1 cellular context compared by ENCODE assay signal in the genomic region with DNA sequence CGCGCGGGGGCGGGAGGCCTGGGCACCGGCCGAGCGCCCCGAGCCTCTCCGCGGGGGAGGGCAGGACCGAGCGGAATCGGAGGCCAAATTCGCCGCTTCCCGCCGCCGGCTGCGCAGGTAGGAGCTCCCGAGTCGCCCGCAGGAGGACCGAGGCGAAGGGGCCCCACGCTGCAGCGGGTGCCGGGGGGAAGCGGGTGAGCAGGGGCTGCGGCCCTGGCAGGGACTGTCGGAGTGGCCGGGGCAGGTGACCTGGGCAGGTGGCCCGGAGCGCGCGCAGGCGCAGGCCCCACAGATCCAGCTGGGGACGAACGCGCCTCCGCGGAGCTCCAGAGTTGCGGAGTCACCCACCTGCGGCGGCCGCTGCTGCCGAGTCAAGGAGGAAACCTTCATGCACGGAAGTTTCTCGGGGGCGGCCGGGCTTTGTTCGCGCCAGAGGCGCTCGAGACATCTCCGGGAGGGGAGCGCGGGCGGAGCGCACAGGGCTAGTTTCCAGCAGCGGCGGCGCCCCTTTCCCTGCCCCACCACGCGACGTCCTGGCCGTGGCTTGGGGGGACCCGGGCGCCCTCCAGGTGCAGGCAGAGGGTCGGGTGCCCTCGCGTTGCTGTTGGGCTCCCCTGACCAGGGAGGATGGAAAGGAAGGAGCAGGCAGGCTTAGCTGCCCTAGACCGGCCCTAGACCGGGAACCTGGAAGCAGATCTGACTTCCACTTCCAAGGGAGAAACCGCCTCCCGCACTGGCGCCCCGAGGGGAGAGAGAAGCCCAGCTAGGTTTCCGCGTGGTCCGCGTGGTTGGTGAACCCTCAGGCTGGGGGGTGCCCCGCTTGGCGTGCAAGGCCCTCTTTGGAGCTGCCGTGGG.
A peak's percentile ranks its signal among the peaks of the same experiment; 100 is the strongest.
TF ChIP-seq lines count a peak whose summit lies in the region.

No MANE protein-coding gene starts in this region.

TF ChIP-seq in HepG2, 621 proteins besides CTCF, POLR2A, EP300 and RAD21 (continued from another document and continues in another):
- TF ChIP-seq, protein P1, sequence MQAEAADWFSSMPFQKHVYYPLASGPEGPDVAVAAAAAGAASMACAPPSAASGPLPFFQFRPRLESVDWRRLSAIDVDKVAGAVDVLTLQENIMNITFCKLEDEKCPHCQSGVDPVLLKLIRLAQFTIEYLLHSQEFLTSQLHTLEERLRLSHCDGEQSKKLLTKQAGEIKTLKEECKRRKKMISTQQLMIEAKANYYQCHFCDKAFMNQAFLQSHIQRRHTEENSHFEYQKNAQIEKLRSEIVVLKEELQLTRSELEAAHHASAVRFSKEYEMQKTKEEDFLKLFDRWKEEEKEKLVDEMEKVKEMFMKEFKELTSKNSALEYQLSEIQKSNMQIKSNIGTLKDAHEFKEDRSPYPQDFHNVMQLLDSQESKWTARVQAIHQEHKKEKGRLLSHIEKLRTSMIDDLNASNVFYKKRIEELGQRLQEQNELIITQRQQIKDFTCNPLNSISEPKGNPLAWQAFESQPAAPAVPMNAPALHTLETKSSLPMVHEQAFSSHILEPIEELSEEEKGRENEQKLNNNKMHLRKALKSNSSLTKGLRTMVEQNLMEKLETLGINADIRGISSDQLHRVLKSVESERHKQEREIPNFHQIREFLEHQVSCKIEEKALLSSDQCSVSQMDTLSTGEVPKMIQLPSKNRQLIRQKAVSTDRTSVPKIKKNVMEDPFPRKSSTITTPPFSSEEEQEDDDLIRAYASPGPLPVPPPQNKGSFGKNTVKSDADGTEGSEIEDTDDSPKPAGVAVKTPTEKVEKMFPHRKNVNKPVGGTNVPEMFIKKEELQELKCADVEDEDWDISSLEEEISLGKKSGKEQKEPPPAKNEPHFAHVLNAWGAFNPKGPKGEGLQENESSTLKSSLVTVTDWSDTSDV (CRISPR knock-in tag; IDR thresholded peaks at IDR 0.05) = 0 out of 2 replicates have a peak, but pooled peaks have one; percentile 74
- TF ChIP-seq, protein P2, sequence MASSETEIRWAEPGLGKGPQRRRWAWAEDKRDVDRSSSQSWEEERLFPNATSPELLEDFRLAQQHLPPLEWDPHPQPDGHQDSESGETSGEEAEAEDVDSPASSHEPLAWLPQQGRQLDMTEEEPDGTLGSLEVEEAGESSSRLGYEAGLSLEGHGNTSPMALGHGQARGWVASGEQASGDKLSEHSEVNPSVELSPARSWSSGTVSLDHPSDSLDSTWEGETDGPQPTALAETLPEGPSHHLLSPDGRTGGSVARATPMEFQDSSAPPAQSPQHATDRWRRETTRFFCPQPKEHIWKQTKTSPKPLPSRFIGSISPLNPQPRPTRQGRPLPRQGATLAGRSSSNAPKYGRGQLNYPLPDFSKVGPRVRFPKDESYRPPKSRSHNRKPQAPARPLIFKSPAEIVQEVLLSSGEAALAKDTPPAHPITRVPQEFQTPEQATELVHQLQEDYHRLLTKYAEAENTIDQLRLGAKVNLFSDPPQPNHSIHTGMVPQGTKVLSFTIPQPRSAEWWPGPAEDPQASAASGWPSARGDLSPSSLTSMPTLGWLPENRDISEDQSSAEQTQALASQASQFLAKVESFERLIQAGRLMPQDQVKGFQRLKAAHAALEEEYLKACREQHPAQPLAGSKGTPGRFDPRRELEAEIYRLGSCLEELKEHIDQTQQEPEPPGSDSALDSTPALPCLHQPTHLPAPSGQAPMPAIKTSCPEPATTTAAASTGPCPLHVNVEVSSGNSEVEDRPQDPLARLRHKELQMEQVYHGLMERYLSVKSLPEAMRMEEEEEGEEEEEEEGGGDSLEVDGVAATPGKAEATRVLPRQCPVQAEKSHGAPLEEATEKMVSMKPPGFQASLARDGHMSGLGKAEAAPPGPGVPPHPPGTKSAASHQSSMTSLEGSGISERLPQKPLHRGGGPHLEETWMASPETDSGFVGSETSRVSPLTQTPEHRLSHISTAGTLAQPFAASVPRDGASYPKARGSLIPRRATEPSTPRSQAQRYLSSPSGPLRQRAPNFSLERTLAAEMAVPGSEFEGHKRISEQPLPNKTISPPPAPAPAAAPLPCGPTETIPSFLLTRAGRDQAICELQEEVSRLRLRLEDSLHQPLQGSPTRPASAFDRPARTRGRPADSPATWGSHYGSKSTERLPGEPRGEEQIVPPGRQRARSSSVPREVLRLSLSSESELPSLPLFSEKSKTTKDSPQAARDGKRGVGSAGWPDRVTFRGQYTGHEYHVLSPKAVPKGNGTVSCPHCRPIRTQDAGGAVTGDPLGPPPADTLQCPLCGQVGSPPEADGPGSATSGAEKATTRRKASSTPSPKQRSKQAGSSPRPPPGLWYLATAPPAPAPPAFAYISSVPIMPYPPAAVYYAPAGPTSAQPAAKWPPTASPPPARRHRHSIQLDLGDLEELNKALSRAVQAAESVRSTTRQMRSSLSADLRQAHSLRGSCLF (CRISPR knock-in tag; IDR thresholded peaks at IDR 0.05; ENCODE audit: borderline replicate concordance) = no peak
- TF ChIP-seq ZNF431 (CRISPR knock-in tag; IDR thresholded peaks at IDR 0.05; ENCODE audit: borderline replicate concordance, low read depth) (peak; percentile 68; the same call in 1 of the 2 replicates), CC2D1A (CRISPR knock-in tag; IDR thresholded peaks at IDR 0.05) (no peak), ZNF652 (CRISPR knock-in tag; IDR thresholded peaks at IDR 0.05; ENCODE audit: borderline replicate concordance, low read depth) (no peak), MXD4 (CRISPR knock-in tag; IDR thresholded peaks at IDR 0.05) (no peak), ZNF256 (CRISPR knock-in tag; conservative IDR thresholded peaks at IDR 0.05) (no peak), FOXM1 (CRISPR knock-in tag; IDR thresholded peaks at IDR 0.05) (0 out of 2 replicates have a peak, but pooled peaks have one; percentile 11), ZNF44 (CRISPR knock-in tag; IDR thresholded peaks at IDR 0.05) (peak; percentile 64; the same call in 1 of the 2 replicates), RBAK (CRISPR knock-in tag; IDR thresholded peaks at IDR 0.05) (no peak), RFXAP (CRISPR knock-in tag; IDR thresholded peaks at IDR 0.05; ENCODE audit: borderline replicate concordance) (no peak), ZNF782 (CRISPR knock-in tag; IDR thresholded peaks at IDR 0.05; ENCODE audit: borderline replicate concordance) (no peak), TAF1 (CRISPR knock-in tag; IDR thresholded peaks at IDR 0.05) (peak; percentile 45), ZNF841 (CRISPR knock-in tag; IDR thresholded peaks at IDR 0.05; ENCODE audit: borderline replicate concordance) (no peak), DMAP1 (CRISPR knock-in tag; IDR thresholded peaks at IDR 0.05) (no peak; the same call in 1 of the 2 replicates), HDAC1 (CRISPR knock-in tag; IDR thresholded peaks at IDR 0.05) (0 out of 2 replicates have a peak, but pooled peaks have one; percentile 29), IKZF1 (IDR thresholded peaks at IDR 0.05) (no peak), ZNF367 (CRISPR knock-in tag; IDR thresholded peaks at IDR 0.05; ENCODE audit: borderline replicate concordance) (peak; percentile 39; the same call in 1 of the 2 replicates), PAWR (CRISPR knock-in tag; IDR thresholded peaks at IDR 0.05; ENCODE audit: borderline replicate concordance) (no peak), POLR2AphosphoS5 (IDR thresholded peaks at IDR 0.05; ENCODE audit: low read depth, low read length) (no peak), ZNF30 (CRISPR knock-in tag; IDR thresholded peaks at IDR 0.05) (peak; percentile 76), ZNF510 (CRISPR knock-in tag; IDR thresholded peaks at IDR 0.05; ENCODE audit: low read depth) (no peak), BRCA1 (CRISPR knock-in tag; IDR thresholded peaks at IDR 0.05) (peak; percentile 85; the same call in 1 of the 2 replicates), ZNF879 (CRISPR knock-in tag; IDR thresholded peaks at IDR 0.05) (0 out of 2 replicates have a peak, but pooled peaks have one; percentile 32), BCL6 (CRISPR knock-in tag; IDR thresholded peaks at IDR 0.05) (no peak), ZFP36L2 (CRISPR knock-in tag; IDR thresholded peaks at IDR 0.05) (no peak), MBNL3 (CRISPR knock-in tag; conservative IDR thresholded peaks at IDR 0.05) (no peak), ZNF563 (CRISPR knock-in tag; IDR thresholded peaks at IDR 0.05) (peak; percentile 80; the same call in 1 of the 2 replicates), SP5 (CRISPR knock-in tag; IDR thresholded peaks at IDR 0.05; ENCODE audit: borderline replicate concordance, low read depth) (no peak), ZNF547 (CRISPR knock-in tag; IDR thresholded peaks at IDR 0.05) (peak; percentile 26), NR3C1 (CRISPR knock-in tag; IDR thresholded peaks at IDR 0.05) (no peak), SPEN (CRISPR knock-in tag; IDR thresholded peaks at IDR 0.05; ENCODE audit: low read depth) (no peak), NFYC (CRISPR knock-in tag; IDR thresholded peaks at IDR 0.05) (no peak), ZNF564 (CRISPR knock-in tag; IDR thresholded peaks at IDR 0.05) (peak; percentile 66; the same call in 1 of the 2 replicates), ZNF441 (CRISPR knock-in tag; IDR thresholded peaks at IDR 0.05; ENCODE audit: borderline replicate concordance) (no peak), HOXA5 (CRISPR knock-in tag; IDR thresholded peaks at IDR 0.05) (peak; percentile 10; the same call in 1 of the 2 replicates), MIER3 (CRISPR knock-in tag; IDR thresholded peaks at IDR 0.05; ENCODE audit: borderline replicate concordance) (no peak), HNRNPH1 (optimal IDR thresholded peaks at IDR 0.05; ENCODE audit: low read depth, low read length) (no peak)
- TF ChIP-seq, protein P3, sequence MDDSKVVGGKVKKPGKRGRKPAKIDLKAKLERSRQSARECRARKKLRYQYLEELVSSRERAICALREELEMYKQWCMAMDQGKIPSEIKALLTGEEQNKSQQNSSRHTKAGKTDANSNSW (CRISPR knock-in tag; IDR thresholded peaks at IDR 0.05; ENCODE audit: borderline replicate concordance) = 0 out of 2 replicates have a peak, but pooled peaks have one; percentile 84
- TF ChIP-seq, protein P4, sequence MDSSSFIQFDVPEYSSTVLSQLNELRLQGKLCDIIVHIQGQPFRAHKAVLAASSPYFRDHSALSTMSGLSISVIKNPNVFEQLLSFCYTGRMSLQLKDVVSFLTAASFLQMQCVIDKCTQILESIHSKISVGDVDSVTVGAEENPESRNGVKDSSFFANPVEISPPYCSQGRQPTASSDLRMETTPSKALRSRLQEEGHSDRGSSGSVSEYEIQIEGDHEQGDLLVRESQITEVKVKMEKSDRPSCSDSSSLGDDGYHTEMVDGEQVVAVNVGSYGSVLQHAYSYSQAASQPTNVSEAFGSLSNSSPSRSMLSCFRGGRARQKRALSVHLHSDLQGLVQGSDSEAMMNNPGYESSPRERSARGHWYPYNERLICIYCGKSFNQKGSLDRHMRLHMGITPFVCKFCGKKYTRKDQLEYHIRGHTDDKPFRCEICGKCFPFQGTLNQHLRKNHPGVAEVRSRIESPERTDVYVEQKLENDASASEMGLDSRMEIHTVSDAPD (CRISPR knock-in tag; IDR thresholded peaks at IDR 0.05) = no peak
- TF ChIP-seq, protein P5, sequence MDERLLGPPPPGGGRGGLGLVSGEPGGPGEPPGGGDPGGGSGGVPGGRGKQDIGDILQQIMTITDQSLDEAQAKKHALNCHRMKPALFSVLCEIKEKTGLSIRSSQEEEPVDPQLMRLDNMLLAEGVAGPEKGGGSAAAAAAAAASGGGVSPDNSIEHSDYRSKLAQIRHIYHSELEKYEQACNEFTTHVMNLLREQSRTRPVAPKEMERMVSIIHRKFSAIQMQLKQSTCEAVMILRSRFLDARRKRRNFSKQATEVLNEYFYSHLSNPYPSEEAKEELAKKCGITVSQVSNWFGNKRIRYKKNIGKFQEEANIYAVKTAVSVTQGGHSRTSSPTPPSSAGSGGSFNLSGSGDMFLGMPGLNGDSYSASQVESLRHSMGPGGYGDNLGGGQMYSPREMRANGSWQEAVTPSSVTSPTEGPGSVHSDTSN (CRISPR knock-in tag; IDR thresholded peaks at IDR 0.05) = no peak
- TF ChIP-seq, protein P6, sequence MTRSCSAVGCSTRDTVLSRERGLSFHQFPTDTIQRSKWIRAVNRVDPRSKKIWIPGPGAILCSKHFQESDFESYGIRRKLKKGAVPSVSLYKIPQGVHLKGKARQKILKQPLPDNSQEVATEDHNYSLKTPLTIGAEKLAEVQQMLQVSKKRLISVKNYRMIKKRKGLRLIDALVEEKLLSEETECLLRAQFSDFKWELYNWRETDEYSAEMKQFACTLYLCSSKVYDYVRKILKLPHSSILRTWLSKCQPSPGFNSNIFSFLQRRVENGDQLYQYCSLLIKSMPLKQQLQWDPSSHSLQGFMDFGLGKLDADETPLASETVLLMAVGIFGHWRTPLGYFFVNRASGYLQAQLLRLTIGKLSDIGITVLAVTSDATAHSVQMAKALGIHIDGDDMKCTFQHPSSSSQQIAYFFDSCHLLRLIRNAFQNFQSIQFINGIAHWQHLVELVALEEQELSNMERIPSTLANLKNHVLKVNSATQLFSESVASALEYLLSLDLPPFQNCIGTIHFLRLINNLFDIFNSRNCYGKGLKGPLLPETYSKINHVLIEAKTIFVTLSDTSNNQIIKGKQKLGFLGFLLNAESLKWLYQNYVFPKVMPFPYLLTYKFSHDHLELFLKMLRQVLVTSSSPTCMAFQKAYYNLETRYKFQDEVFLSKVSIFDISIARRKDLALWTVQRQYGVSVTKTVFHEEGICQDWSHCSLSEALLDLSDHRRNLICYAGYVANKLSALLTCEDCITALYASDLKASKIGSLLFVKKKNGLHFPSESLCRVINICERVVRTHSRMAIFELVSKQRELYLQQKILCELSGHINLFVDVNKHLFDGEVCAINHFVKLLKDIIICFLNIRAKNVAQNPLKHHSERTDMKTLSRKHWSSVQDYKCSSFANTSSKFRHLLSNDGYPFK (CRISPR knock-in tag; IDR thresholded peaks at IDR 0.05; ENCODE audit: borderline replicate concordance) = peak; percentile 57; the same call in 1 of the 2 replicates
- TF ChIP-seq, protein P7, sequence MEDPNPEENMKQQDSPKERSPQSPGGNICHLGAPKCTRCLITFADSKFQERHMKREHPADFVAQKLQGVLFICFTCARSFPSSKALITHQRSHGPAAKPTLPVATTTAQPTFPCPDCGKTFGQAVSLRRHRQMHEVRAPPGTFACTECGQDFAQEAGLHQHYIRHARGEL (CRISPR knock-in tag; IDR thresholded peaks at IDR 0.05) = no peak
- TF ChIP-seq, protein P8, sequence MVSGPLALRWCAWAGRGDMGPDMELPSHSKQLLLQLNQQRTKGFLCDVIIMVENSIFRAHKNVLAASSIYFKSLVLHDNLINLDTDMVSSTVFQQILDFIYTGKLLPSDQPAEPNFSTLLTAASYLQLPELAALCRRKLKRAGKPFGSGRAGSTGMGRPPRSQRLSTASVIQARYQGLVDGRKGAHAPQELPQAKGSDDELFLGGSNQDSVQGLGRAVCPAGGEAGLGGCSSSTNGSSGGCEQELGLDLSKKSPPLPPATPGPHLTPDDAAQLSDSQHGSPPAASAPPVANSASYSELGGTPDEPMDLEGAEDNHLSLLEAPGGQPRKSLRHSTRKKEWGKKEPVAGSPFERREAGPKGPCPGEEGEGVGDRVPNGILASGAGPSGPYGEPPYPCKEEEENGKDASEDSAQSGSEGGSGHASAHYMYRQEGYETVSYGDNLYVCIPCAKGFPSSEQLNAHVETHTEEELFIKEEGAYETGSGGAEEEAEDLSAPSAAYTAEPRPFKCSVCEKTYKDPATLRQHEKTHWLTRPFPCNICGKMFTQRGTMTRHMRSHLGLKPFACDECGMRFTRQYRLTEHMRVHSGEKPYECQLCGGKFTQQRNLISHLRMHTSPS (CRISPR knock-in tag; IDR thresholded peaks at IDR 0.05; ENCODE audit: low read depth) = no peak
- TF ChIP-seq, protein P9, sequence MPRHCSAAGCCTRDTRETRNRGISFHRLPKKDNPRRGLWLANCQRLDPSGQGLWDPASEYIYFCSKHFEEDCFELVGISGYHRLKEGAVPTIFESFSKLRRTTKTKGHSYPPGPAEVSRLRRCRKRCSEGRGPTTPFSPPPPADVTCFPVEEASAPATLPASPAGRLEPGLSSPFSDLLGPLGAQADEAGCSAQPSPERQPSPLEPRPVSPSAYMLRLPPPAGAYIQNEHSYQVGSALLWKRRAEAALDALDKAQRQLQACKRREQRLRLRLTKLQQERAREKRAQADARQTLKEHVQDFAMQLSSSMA (CRISPR knock-in tag; IDR thresholded peaks at IDR 0.05) = 0 out of 2 replicates have a peak, but pooled peaks have one; percentile 41
